Comparison of ENCODE assay signal across 31 cellular contexts in the genomic region with DNA sequence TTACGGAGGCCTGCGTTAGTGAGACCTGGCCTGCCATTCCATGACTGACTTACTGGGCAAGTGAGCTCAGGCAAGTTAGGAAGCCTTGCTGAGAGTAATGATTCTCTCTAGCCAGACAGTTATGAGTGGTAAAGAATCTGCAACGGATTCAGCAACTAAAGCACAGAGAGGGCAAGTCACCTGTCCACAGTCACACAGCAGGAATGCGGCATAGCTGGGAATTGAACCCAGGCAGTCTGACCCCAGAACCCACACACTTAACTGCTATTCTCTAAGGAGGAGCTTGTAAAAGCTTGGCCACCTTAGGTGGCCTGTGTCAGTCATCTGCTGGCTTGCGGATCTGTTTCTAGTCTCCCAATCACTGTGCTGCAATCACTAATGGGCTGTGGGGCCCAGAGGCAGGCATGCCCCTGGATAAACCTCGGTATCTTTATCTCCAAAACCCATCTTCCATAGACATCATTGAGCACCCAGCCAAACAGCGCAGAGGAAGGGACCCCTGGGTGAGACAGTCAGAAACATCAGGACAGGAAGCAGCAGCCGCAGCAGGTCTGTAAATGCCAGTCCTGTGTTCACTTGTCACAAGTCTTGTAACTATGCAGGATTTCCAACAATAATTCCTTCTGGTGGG.
"Had no signal": no experiment of that assay in that cellular context is flagged by ENCODE, and none has a peak within 500 bp of the region (broad histone marks: within the 10 kb centered on the region; RNA-seq: fewer than 3 reads in every experiment).

No MANE protein-coding gene starts in this region.

- H3K4me3 ChIP-seq: MG63, Peyer's patch had no signal

- DNase-seq: activated CD4-positive, alpha-beta memory T cell treated with anti-CD3 and anti-CD28 coated beads, Interleukin-2, amount 10 ng/mL, durations not matched to agents 7 days and 5 days; activated CD4-positive, alpha-beta T cell treated with anti-CD3 and anti-CD28 coated beads for 1 hour; activated CD4-positive, alpha-beta T cell treated with anti-CD3 and anti-CD28 coated beads for 48 hours; activated CD4-positive, CD25-positive, alpha-beta regulatory T cell; activated CD8-positive, alpha-beta memory T cell treated with anti-CD3 and anti-CD28 coated beads for 24 hours; activated CD8-positive, alpha-beta memory T cell treated with anti-CD3 and anti-CD28 coated beads, Interleukin-2, amount 10 ng/mL, durations not matched to agents 7 days and 5 days; activated CD8-positive, alpha-beta memory T cell treated with anti-CD3 and anti-CD28 coated beads, Interleukin-2, amount 50 U/mL, for 48 hours; activated effector memory CD4-positive, alpha-beta T cell treated with Interleukin-2 at 50 U/mL for 16 hours; activated naive CD4-positive, alpha-beta T cell treated with anti-CD3 and anti-CD28 coated beads, Interleukin-2, amount 10 ng/mL, durations not matched to agents 7 days and 5 days; activated naive CD8-positive, alpha-beta T cell treated with anti-CD3 and anti-CD28 coated beads, Interleukin-2, amount 50 U/mL, for 24 hours; activated T-cell treated with anti-CD3 and anti-CD28 coated beads, Interleukin-2, amount 50 U/mL, for 48 hours; anterior cingulate cortex; central memory CD4-positive, alpha-beta T cell; Kasumi-1; MG63; NCI-H1048; NCI-H1105 treated with DMSO at 0.1 percent for 48 hours; NCI-H1436; NCI-H1694; NCI-H1930; NCI-H2081 treated with DMSO at 0.1 percent for 48 hours; NCI-H345; NCI-H524 treated with DMSO at 0.1 percent for 48 hours; PC-3; Peyer's patch; SIG-M5; T1000; WERI-Rb-1 had no signal

- FAIRE-seq: bronchial epithelial cell had no signal

- H3K27me3 ChIP-seq: MG63, Peyer's patch had no signal

- H3K36me3 ChIP-seq: MG63, Peyer's patch, WERI-Rb-1 had no signal

- ATAC-seq: activated CD8-positive, alpha-beta memory T cell treated with anti-CD3 and anti-CD28 coated beads, Interleukin-2, amount 10 ng/mL, durations not matched to agents 7 days and 5 days; activated naive CD8-positive, alpha-beta T cell treated with anti-CD3 and anti-CD28 coated beads, Interleukin-2, amount 50 U/mL, for 24 hours; PC-3; Right ventricle myocardium inferior had no signal

- H3K4me1 ChIP-seq: Peyer's patch had no signal

- H3K27ac ChIP-seq: Peyer's patch, RWPE1, WERI-Rb-1 had no signal
